In genomic region chr1:226133504-226134123, GRCh38 we compare ENCODE assay signal across 1 cellular context.
TF ChIP-seq lines count a peak whose summit lies in the region.

No MANE protein-coding gene starts in this region.

TF ChIP-seq in SK-N-SH, 30 proteins besides CTCF, POLR2A, EP300 and RAD21 (continued from another document):
- TF ChIP-seq REST (IDR thresholded peaks at IDR 0.05; ENCODE audit: low read depth, low read length) (no peak), TCF12 (IDR thresholded peaks at IDR 0.05) (no peak), JUND (IDR thresholded peaks at IDR 0.05) (no peak), NFIC (IDR thresholded peaks at IDR 0.05; ENCODE audit: borderline replicate concordance) (no peak), USF1 (IDR thresholded peaks at IDR 0.05; ENCODE audit: borderline replicate concordance, low read depth) (no peak), USF2 (IDR thresholded peaks at IDR 0.05; ENCODE audit: borderline replicate concordance, low read depth, low read length) (no peak), TEAD4 (IDR thresholded peaks at IDR 0.05; ENCODE audit: borderline replicate concordance, insufficient read depth) (no peak)
